Comparison of ENCODE assay signal across 1 cellular context in the genomic region with DNA sequence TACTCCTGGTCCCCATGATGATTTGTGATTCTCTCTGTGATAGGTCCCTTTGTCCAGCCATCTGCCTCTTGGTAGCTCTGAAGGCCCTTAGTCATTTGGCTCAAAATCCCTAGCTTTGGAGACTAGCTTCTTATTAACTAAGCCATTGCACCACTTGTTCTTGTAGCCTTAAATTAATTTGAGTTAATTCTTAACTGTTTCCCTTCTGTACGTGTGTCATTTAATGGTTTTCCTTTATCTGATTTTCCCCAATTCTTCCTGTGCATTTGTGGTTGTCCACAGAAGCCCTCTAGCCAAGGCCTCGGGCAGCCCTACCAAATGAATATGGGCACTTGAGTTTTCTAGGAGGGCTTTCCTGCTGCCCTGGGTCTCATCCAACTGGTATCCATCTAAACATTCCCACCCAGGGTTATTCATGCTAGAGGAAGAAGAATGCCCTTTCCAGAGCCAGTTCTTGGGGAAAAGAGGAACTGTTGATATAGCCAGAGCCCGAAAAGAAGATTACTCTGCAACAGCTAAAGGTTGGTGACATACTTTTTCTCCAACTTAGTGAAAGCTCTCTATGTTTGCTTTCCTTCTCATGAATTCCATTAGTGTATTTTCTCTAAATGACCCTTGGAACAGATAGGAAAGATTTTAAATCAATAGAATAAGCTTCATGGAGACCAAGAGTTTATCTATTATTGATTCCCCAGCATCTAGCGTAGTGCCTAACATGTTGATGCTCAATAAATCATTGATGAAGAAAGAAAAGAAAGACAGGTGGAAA.
TF ChIP-seq lines count a peak whose summit lies in the region.

No MANE protein-coding gene starts in this region.

TF ChIP-seq in K562, 482 proteins besides CTCF, POLR2A, EP300 and RAD21 (continued from another document):
- TF ChIP-seq FOSL1 (tag; conservative IDR thresholded peaks at IDR 0.05) (0 out of 2 replicates have a peak, but pooled peaks have one; percentile 32), SAP30 (IDR thresholded peaks at IDR 0.05; ENCODE audit: borderline replicate concordance, insufficient read depth, low read depth, low read length, poor library complexity, severe bottlenecking) (no peak), CBX5 (IDR thresholded peaks at IDR 0.05; ENCODE audit: borderline replicate concordance, low read depth) (no peak), HNRNPUL1 (IDR thresholded peaks at IDR 0.05; ENCODE audit: low read length) (no peak), RB1 (IDR thresholded peaks at IDR 0.05; ENCODE audit: low read depth) (no peak), ZFX (CRISPR knock-in tag; IDR thresholded peaks at IDR 0.05) (no peak), FOXK1 (CRISPR knock-in tag; IDR thresholded peaks at IDR 0.05; ENCODE audit: borderline replicate concordance) (no peak), ZNF253 (CRISPR knock-in tag; conservative IDR thresholded peaks at IDR 0.05) (no peak), SREBF1 (IDR thresholded peaks at IDR 0.05; ENCODE audit: borderline replicate concordance, low read depth, low read length) (no peak), SMARCA4 (IDR thresholded peaks at IDR 0.05) (no peak), NUFIP1 (IDR thresholded peaks at IDR 0.05; ENCODE audit: partially characterized antibody) (no peak), ZNF175 (CRISPR knock-in tag; IDR thresholded peaks at IDR 0.05; ENCODE audit: low read depth) (0 out of 2 replicates have a peak, but pooled peaks have one; percentile 34), SUPT5H (IDR thresholded peaks at IDR 0.05) (no peak)
- TF ChIP-seq, protein P1, sequence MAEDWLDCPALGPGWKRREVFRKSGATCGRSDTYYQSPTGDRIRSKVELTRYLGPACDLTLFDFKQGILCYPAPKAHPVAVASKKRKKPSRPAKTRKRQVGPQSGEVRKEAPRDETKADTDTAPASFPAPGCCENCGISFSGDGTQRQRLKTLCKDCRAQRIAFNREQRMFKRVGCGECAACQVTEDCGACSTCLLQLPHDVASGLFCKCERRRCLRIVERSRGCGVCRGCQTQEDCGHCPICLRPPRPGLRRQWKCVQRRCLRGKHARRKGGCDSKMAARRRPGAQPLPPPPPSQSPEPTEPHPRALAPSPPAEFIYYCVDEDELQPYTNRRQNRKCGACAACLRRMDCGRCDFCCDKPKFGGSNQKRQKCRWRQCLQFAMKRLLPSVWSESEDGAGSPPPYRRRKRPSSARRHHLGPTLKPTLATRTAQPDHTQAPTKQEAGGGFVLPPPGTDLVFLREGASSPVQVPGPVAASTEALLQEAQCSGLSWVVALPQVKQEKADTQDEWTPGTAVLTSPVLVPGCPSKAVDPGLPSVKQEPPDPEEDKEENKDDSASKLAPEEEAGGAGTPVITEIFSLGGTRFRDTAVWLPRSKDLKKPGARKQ (CRISPR knock-in tag; IDR thresholded peaks at IDR 0.05): no peak
